Comparison of ENCODE assay signal across 12 cellular contexts in the genomic region with DNA sequence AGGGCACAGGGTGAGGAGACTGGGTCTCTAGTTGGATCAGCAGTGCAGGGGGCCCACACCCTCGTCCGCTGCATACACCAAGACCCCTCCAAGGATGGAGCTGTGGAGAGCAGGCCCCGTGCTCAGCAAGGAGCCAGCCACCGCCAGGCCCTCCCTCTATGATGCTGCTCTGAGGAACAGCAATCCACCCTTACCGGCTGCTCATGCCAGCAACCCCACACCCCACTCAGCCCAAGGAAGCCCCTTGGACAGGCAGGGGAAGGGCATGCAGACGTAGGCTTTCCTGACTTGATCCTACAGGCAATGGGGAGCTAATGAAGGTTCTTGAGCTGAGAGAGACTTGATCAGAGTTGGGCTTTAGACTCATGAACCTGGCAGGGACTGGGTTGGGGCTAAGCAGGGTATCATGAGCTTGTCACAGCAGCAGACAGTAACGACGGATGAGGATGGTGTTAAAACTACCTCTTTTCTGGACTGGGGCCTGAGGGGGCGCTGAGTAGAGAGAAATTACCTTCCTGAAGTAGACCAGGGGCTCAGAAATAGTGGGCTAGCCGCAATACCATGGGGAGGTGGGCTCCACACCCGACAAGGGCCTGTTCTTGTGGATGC. TPM values are rescaled to one million over a fixed set of nuclear protein-coding genes. Genes with fewer than 3 reads are reported as not detected.
"Had no signal": no experiment of that assay in that cellular context is flagged by ENCODE, and none has a peak within 500 bp of the region (broad histone marks: within the 10 kb centered on the region; RNA-seq: fewer than 3 reads in every experiment).

No MANE protein-coding gene starts in this region.

- H3K9me3 Mint-ChIP-seq: activated CD8-positive, alpha-beta T cell treated with anti-CD3 and anti-CD28 coated beads for 36 hours; stimulated activated effector memory CD8-positive, alpha-beta T cell treated with anti-CD3 and anti-CD28 coated beads, Interleukin-12 subunit alpha, Interleukin-12 subunit beta, amount 100 ng/mL, for 72 hours had no signal

- H3K4me1 ChIP-seq: left ventricle myocardium inferior had no signal

- H3K27ac ChIP-seq: left ventricle myocardium inferior had no signal

- H3K27ac Mint-ChIP-seq: activated CD8-positive, alpha-beta T cell treated with anti-CD3 and anti-CD28 coated beads for 36 hours; mesothelial cell of epicardium; stimulated activated effector memory CD8-positive, alpha-beta T cell treated with anti-CD3 and anti-CD28 coated beads, Interleukin-12 subunit alpha, Interleukin-12 subunit beta, amount 100 ng/mL, for 72 hours had no signal

- H3K36me3 ChIP-seq: left ventricle myocardium inferior had no signal

- H3K9me3 ChIP-seq: left ventricle myocardium inferior had no signal

- H3K27me3 Mint-ChIP-seq: activated CD8-positive, alpha-beta T cell treated with anti-CD3 and anti-CD28 coated beads for 36 hours had no signal

- DNase-seq: activated CD4-positive, alpha-beta T cell treated with anti-CD3 and anti-CD28 coated beads for 1 hour; activated CD8-positive, alpha-beta T cell treated with anti-CD3 and anti-CD28 coated beads for 36 hours; activated gamma-delta T cell treated with Interleukin-2 at 50 U/mL for 16 hours; aorta; foreskin melanocyte; left ventricle myocardium inferior; posterior cingulate gyrus; small intestine; trophoblast cell had no signal

- H3K4me3 Mint-ChIP-seq: activated CD8-positive, alpha-beta T cell treated with anti-CD3 and anti-CD28 coated beads for 36 hours; mesothelial cell of epicardium; stimulated activated effector memory CD8-positive, alpha-beta T cell treated with anti-CD3 and anti-CD28 coated beads, Interleukin-12 subunit alpha, Interleukin-12 subunit beta, amount 100 ng/mL, for 72 hours had no signal

- H3K36me3 Mint-ChIP-seq: mesothelial cell of epicardium; stimulated activated effector memory CD8-positive, alpha-beta T cell treated with anti-CD3 and anti-CD28 coated beads, Interleukin-12 subunit alpha, Interleukin-12 subunit beta, amount 100 ng/mL, for 72 hours had no signal

- H3K4me3 ChIP-seq: left ventricle myocardium inferior had no signal

- H3K4me1 Mint-ChIP-seq: mesothelial cell of epicardium; stimulated activated effector memory CD8-positive, alpha-beta T cell treated with anti-CD3 and anti-CD28 coated beads, Interleukin-12 subunit alpha, Interleukin-12 subunit beta, amount 100 ng/mL, for 72 hours had no signal

- ATAC-seq: activated CD8-positive, alpha-beta T cell treated with anti-CD3 and anti-CD28 coated beads for 36 hours; stimulated activated effector memory CD8-positive, alpha-beta T cell treated with anti-CD3 and anti-CD28 coated beads, Interleukin-12 subunit alpha, Interleukin-12 subunit beta, amount 100 ng/mL, for 72 hours had no signal

RNA-seq across cellular contexts. Expression of gene FGD5, which starts 50.5 kb away (rescaled TPM):
- total RNA-seq: activated CD8-positive, alpha-beta T cell treated with anti-CD3 and anti-CD28 coated beads for 36 hours; bronchial epithelial cell had no signal
